18 cellular contexts compared by ENCODE assay signal in the genomic region with DNA sequence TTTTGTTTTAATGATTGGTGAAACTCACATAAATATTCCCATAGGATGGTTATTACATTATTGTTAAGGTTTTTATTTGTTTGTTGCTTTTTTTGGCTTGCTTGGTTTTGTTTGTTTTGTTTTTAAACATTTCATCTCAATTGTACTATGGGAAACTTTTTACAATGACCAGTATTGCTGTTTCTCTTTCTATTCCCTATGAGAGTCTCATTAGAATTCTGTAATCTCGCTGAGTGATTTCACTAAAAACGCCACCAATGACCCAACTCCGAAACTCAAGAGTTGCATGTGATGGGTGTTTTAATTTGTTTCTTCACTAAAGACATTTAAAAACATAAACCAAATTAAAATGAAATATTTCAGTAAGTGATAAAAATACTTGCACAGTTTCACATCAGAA. TPM values are rescaled to one million over a fixed set of nuclear protein-coding genes. Genes with fewer than 3 reads are reported as not detected.
DNase-seq lines count a peak whose midpoint lies in the region; ATAC-seq and TF ChIP-seq lines count a peak whose summit lies in the region.
"Had no signal": no experiment of that assay in that cellular context is flagged by ENCODE, and none has a peak within 500 bp of the region (broad histone marks: within the 10 kb centered on the region; RNA-seq: fewer than 3 reads in every experiment).

No MANE protein-coding gene starts in this region.

- no peaks in the 10 kb centered on the region for H3K36me3 ChIP-seq in SJCRH30
- H3K36me3 ChIP-seq: BLaER1 treated with 17β-estradiol and CSF1 and Interleukin-3, amounts not matched to agents 10 nM and 100 nM had no signal

- no peak overlapping the region for H3K4me3 ChIP-seq in SJCRH30
- H3K4me3 ChIP-seq: BLaER1 treated with 17β-estradiol and CSF1 and Interleukin-3, amounts not matched to agents 10 nM and 100 nM; GM23248 had no signal

- H3K4me3 Mint-ChIP-seq in endothelial cell (ENCODE audit: unreplicated experiment): no peak overlapping the region
- H3K4me3 Mint-ChIP-seq in activated CD4-positive, alpha-beta T cell treated with anti-CD3 and anti-CD28 coated beads, Interleukin-2, amount 10 ng/mL, durations not matched to agents 24 days and 14 days: no peak overlapping the region
- H3K4me3 Mint-ChIP-seq: B cell; CD14-positive monocyte; CD4-positive, alpha-beta T cell; CD8-positive, alpha-beta memory T cell had no signal

- H3K9me3 Mint-ChIP-seq in endothelial cell (ENCODE audit: unreplicated experiment): no peaks in the 10 kb centered on the region
- no peaks in the 10 kb centered on the region for H3K9me3 Mint-ChIP-seq in activated CD4-positive, alpha-beta T cell treated with anti-CD3 and anti-CD28 coated beads, Interleukin-2, amount 10 ng/mL, durations not matched to agents 24 days and 14 days
- H3K9me3 Mint-ChIP-seq: CD4-positive, alpha-beta T cell; CD8-positive, alpha-beta memory T cell had no signal

- peak overlapping the region; percentile 63 for H3K27ac ChIP-seq in SJCRH30
- H3K27ac ChIP-seq: BLaER1 treated with 17β-estradiol and CSF1 and Interleukin-3, amounts not matched to agents 10 nM and 100 nM; GM23248 had no signal

- H3K4me1 Mint-ChIP-seq in endothelial cell (ENCODE audit: unreplicated experiment): peaks cover 44% of the 10 kb centered on the region
- H3K4me1 Mint-ChIP-seq in activated CD4-positive, alpha-beta T cell treated with anti-CD3 and anti-CD28 coated beads, Interleukin-2, amount 10 ng/mL, durations not matched to agents 24 days and 14 days: no peaks in the 10 kb centered on the region
- H3K4me1 Mint-ChIP-seq: B cell; CD14-positive monocyte; CD8-positive, alpha-beta memory T cell had no signal

- H3K27ac Mint-ChIP-seq in endothelial cell (ENCODE audit: unreplicated experiment): peak overlapping the region; percentile 93
- H3K27ac Mint-ChIP-seq in activated CD4-positive, alpha-beta T cell treated with anti-CD3 and anti-CD28 coated beads, Interleukin-2, amount 10 ng/mL, durations not matched to agents 24 days and 14 days: no peak overlapping the region
- H3K27ac Mint-ChIP-seq: B cell; CD14-positive monocyte; CD4-positive, alpha-beta T cell had no signal

- H3K36me3 Mint-ChIP-seq in endothelial cell (ENCODE audit: low read depth, unreplicated experiment): no peaks in the 10 kb centered on the region
- no peaks in the 10 kb centered on the region for H3K36me3 Mint-ChIP-seq in activated CD4-positive, alpha-beta T cell treated with anti-CD3 and anti-CD28 coated beads, Interleukin-2, amount 10 ng/mL, durations not matched to agents 24 days and 14 days (ENCODE audit: low read depth)
- H3K36me3 Mint-ChIP-seq: CD14-positive monocyte; CD8-positive, alpha-beta memory T cell had no signal

- peaks cover 60% of the 10 kb centered on the region for H3K4me1 ChIP-seq in SJCRH30
- H3K4me1 ChIP-seq: BLaER1 treated with 17β-estradiol and CSF1 and Interleukin-3, amounts not matched to agents 10 nM and 100 nM had no signal

- H3K27me3 ChIP-seq in SJCRH30: no peaks in the 10 kb centered on the region
- H3K27me3 ChIP-seq: BLaER1 treated with 17β-estradiol and CSF1 and Interleukin-3, amounts not matched to agents 10 nM and 100 nM had no signal

- TF ChIP-seq CTCF in endothelial cell (IDR thresholded peaks at IDR 0.05; ENCODE audit: unreplicated experiment): no peak

- H3K9me3 ChIP-seq in SJCRH30 (replicated peaks): no peaks in the 10 kb centered on the region
- H3K9me3 ChIP-seq: BLaER1 treated with 17β-estradiol and CSF1 and Interleukin-3, amounts not matched to agents 10 nM and 100 nM had no signal

- no peaks in the 10 kb centered on the region for H3K27me3 Mint-ChIP-seq in endothelial cell (ENCODE audit: unreplicated experiment)
- peaks cover 6% of the 10 kb centered on the region for H3K27me3 Mint-ChIP-seq in activated CD4-positive, alpha-beta T cell treated with anti-CD3 and anti-CD28 coated beads, Interleukin-2, amount 10 ng/mL, durations not matched to agents 24 days and 14 days

- intact Hi-C loops in activated CD4-positive, alpha-beta T cell treated with anti-CD3 and anti-CD28 coated beads, Interleukin-2, amount 10 ng/mL, durations not matched to agents 24 days and 14 days (cut with micrococcal nuclease): no loop called here

- ATAC-seq in GM18867 (IDR thresholded peaks at IDR 0.05; ENCODE audit: unreplicated experiment): peak; percentile 71

- DNase-seq in SJCRH30: no peak
- DNase-seq in endothelial cell (ENCODE audit: low spot score): no peak
- no peak for DNase-seq in AG20443 (ENCODE audit: low spot score)
- no peak for DNase-seq in activated CD4-positive, alpha-beta T cell treated with anti-CD3 and anti-CD28 coated beads, Interleukin-2, amount 10 ng/mL, durations not matched to agents 24 days and 14 days
- DNase-seq in SW 1271 (lab: John Stamatoyannopoulos, UW): no peak
- DNase-seq: CD4-positive, alpha-beta T cell; CD8-positive, alpha-beta memory T cell; DMS 273 treated with DMSO at 0.1 percent for 48 hours; DMS79; EL; GDM1; GM23248; H7; HCEC 1CT had no signal

RNA-seq across cellular contexts. Expression of gene HTATIP2, which starts 53.9 kb away (rescaled TPM):
- total RNA-seq in SJCRH30 (2014; rRNA removed; shearing (Covaris generic)): 0.28 and 0.38 TPM in 2 replicates
- 18.1 TPM for total RNA-seq in endothelial cell (ENCODE audit: unreplicated experiment)
- 48.3 and 53.9 TPM in 2 replicates for total RNA-seq in activated CD4-positive, alpha-beta T cell treated with anti-CD3 and anti-CD28 coated beads, Interleukin-2, amount 10 ng/mL, durations not matched to agents 24 days and 14 days

Comparison
In these comparisons a context has a peak if more than half of its experiments do, and no peak if none do; other contexts are left out.
1. RNA of gene HTATIP2, which starts 53.9 kb away (total RNA-seq): 48.3 to 53.9 TPM in activated CD4-positive, alpha-beta T cell treated with anti-CD3 and anti-CD28 coated beads, Interleukin-2, amount 10 ng/mL, durations not matched to agents 24 days and 14 days and 18.1 TPM in endothelial cell (single experiment); 0.28 to 0.38 TPM in SJCRH30; every median in the first group is over 10 times any median in the second.